Comparison of ENCODE assay signal across 13 cellular contexts in genomic region chr10:37865957-37866671, GRCh38. TPM values are rescaled to one million over a fixed set of nuclear protein-coding genes. Genes with fewer than 3 reads are reported as not detected.
A peak's percentile ranks its signal among the peaks of the same experiment; 100 is the strongest.
DNase-seq lines count a peak whose midpoint lies in the region; ATAC-seq lines count a peak whose summit lies in the region.
"Had no signal": no experiment of that assay in that cellular context is flagged by ENCODE, and none has a peak within 500 bp of the region (broad histone marks: within the 10 kb centered on the region; RNA-seq: fewer than 3 reads in every experiment).

No MANE protein-coding gene starts in this region.

- H4K8ac ChIP-seq in neuronal stem cell (ENCODE audit: low read depth, low read length) = no peak overlapping the region

- DNase-seq in MV-4-11 (lab: John Stamatoyannopoulos, UW) (peak; percentile 65), neuronal stem cell (ENCODE audit: low spot score) (no peak), HCEC 1CT (no peak), NCI-H774 (lab: John Stamatoyannopoulos, UW) (no peak), MG63 (no peak)
- DNase-seq in stimulated activated CD4-positive, alpha-beta T cell treated with anti-CD3 and anti-CD28 coated beads, Interleukin-12 subunit alpha, Interleukin-12 subunit beta, amount 100 ng/mL, for 4 hours = no peak
- DNase-seq: CD4-positive, CD25-positive, alpha-beta regulatory T cell; glutamatergic neuron; left lung; SJCRH30 had no signal

- H3K36me3 ChIP-seq in neuronal stem cell (replicated peaks in 1 of 2; ENCODE audit: control insufficient read depth in 2 of 2, insufficient read depth in 2 of 2, low read length in 2 of 2) = no peaks in the 10 kb centered on the region
- H3K36me3 ChIP-seq in MG63 = no peaks in the 10 kb centered on the region
- H3K36me3 ChIP-seq: left lung, SJCRH30 had no signal

- H3K27me3 ChIP-seq in neuronal stem cell (ENCODE audit: control insufficient read depth in 3 of 3, insufficient read depth in 3 of 3, low read depth in 1 of 3, low read length in 3 of 3) (no peaks in the 10 kb centered on the region), MG63 (no peaks in the 10 kb centered on the region)
- H3K27me3 ChIP-seq: left lung, SJCRH30 had no signal

- H3K23ac ChIP-seq in neuronal stem cell (ENCODE audit: low read depth, low read length, poor library complexity) = no peak overlapping the region

- H2BK120ac ChIP-seq in neuronal stem cell (ENCODE audit: low read depth, low read length) = no peak overlapping the region

- peaks cover 0 to 3% of the 10 kb centered on the region in 2 donors for H3K9me3 ChIP-seq in neuronal stem cell (replicated peaks in 1 of 2; ENCODE audit: control insufficient read depth in 2 of 2, insufficient read depth in 1 of 2, low read depth in 1 of 2, low read length in 2 of 2)
- peaks cover 2% of the 10 kb centered on the region; the same call in 1 of the 2 replicates for H3K9me3 ChIP-seq in MG63
- H3K9me3 ChIP-seq: left lung, SJCRH30 had no signal

- no peak overlapping the region for H3K14ac ChIP-seq in neuronal stem cell (ENCODE audit: low read length)

- no peaks in the 10 kb centered on the region for H3K79me1 ChIP-seq in neuronal stem cell (ENCODE audit: low read depth, low read length)

- no peak overlapping the region for H3K4ac ChIP-seq in neuronal stem cell (ENCODE audit: low read length)

- H2BK15ac ChIP-seq in neuronal stem cell (ENCODE audit: low read length) = no peak overlapping the region

- ATAC-seq in GM18867 (IDR thresholded peaks at IDR 0.05; ENCODE audit: unreplicated experiment) (peak; percentile 48), HG02642 (IDR thresholded peaks at IDR 0.05; ENCODE audit: poor library complexity, unreplicated experiment) (peak; percentile 60)
- ATAC-seq: activated CD4-positive, CD25-positive, alpha-beta regulatory T cell treated with anti-CD3 and anti-CD28 coated beads, Interleukin-2, amount 50 U/mL, for 24 hours; left lung had no signal

- no peak overlapping the region for H2BK5ac ChIP-seq in neuronal stem cell (ENCODE audit: low read length)

- no peak overlapping the region for H3K9ac ChIP-seq in neuronal stem cell (ENCODE audit: low read depth, low read length, poor library complexity)

- no peak overlapping the region for H3K18ac ChIP-seq in neuronal stem cell (ENCODE audit: low read length)

- peak overlapping the region; percentile 35 for H2AFZ ChIP-seq in neuronal stem cell (ENCODE audit: low read length)

- H4K91ac ChIP-seq in neuronal stem cell (ENCODE audit: low read depth, low read length, poor library complexity) = no peak overlapping the region

- H3K4me3 ChIP-seq in neuronal stem cell (ENCODE audit: low read length in 2 of 2) (no peak overlapping the region), MG63 (no peak overlapping the region)
- H3K4me3 ChIP-seq: left lung, SJCRH30 had no signal

- H3K4me1 ChIP-seq in neuronal stem cell (ENCODE audit: control insufficient read depth in 2 of 2, insufficient read depth in 1 of 2, low read depth in 1 of 2, low read length in 2 of 2) = no peaks in the 10 kb centered on the region
- H3K4me1 ChIP-seq: left lung, SJCRH30 had no signal

- no peak overlapping the region for H3K27ac ChIP-seq in neuronal stem cell (replicated peaks; ENCODE audit: low read length)
- H3K27ac ChIP-seq: left lung, SJCRH30 had no signal

- H2AK5ac ChIP-seq in neuronal stem cell (ENCODE audit: low read depth, low read length) = no peak overlapping the region

- no peak overlapping the region for H2BK12ac ChIP-seq in neuronal stem cell (ENCODE audit: low read length)

- WGBS in neuronal stem cell (ENCODE audit: extremely low coverage in 2 of 2, insufficient read length in 2 of 2, insufficient replicate concordance in 1 of 2), 2 donors = no CpG with 5 or more reads among the region's 8 CpGs

- peak overlapping the region; percentile 11 for H3K4me2 ChIP-seq in neuronal stem cell (ENCODE audit: insufficient read depth, low read length, poor library complexity, severe bottlenecking)

RNA-seq across cellular contexts. Expression of gene ZNF248, which starts 8.7 kb away (rescaled TPM):
- polyA plus RNA-seq in neuronal stem cell (2013, experiment 1 of 2) = 10.8 TPM
- 10.6 TPM for polyA plus RNA-seq in neuronal stem cell (2013, experiment 2 of 2)
- total RNA-seq in MG63 (2014; rRNA removed; shearing (Covaris generic); ENCODE audit: low replicate concordance) = 3.7 and 4.0 TPM in 2 replicates
